In genomic region chr5:32390819-32391591, GRCh38 we compare ENCODE assay signal across 1 cellular context.
TF ChIP-seq lines count a peak whose summit lies in the region.

No MANE protein-coding gene starts in this region.

TF ChIP-seq in K562, 482 proteins besides CTCF, POLR2A, EP300 and RAD21 (continued from another document and continues in another):
- TF ChIP-seq, protein P1, sequence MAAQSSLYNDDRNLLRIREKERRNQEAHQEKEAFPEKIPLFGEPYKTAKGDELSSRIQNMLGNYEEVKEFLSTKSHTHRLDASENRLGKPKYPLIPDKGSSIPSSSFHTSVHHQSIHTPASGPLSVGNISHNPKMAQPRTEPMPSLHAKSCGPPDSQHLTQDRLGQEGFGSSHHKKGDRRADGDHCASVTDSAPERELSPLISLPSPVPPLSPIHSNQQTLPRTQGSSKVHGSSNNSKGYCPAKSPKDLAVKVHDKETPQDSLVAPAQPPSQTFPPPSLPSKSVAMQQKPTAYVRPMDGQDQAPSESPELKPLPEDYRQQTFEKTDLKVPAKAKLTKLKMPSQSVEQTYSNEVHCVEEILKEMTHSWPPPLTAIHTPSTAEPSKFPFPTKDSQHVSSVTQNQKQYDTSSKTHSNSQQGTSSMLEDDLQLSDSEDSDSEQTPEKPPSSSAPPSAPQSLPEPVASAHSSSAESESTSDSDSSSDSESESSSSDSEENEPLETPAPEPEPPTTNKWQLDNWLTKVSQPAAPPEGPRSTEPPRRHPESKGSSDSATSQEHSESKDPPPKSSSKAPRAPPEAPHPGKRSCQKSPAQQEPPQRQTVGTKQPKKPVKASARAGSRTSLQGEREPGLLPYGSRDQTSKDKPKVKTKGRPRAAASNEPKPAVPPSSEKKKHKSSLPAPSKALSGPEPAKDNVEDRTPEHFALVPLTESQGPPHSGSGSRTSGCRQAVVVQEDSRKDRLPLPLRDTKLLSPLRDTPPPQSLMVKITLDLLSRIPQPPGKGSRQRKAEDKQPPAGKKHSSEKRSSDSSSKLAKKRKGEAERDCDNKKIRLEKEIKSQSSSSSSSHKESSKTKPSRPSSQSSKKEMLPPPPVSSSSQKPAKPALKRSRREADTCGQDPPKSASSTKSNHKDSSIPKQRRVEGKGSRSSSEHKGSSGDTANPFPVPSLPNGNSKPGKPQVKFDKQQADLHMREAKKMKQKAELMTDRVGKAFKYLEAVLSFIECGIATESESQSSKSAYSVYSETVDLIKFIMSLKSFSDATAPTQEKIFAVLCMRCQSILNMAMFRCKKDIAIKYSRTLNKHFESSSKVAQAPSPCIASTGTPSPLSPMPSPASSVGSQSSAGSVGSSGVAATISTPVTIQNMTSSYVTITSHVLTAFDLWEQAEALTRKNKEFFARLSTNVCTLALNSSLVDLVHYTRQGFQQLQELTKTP (IDR thresholded peaks at IDR 0.05; ENCODE audit: low read depth in 1 of 2, partially characterized antibody in 2 of 2) = peak in 1 of 2 experiments; percentile 73
- TF ChIP-seq POLR2B (IDR thresholded peaks at IDR 0.05; ENCODE audit: low read depth, partially characterized antibody) (no peak), CEBPG (CRISPR knock-in tag; IDR thresholded peaks at IDR 0.05) (peak; percentile 99), CEBPG (tag; conservative IDR thresholded peaks at IDR 0.05 in 1 of 2, IDR thresholded peaks at IDR 0.05 in 1 of 2) (peak; percentile 100), HDAC8 (tag; IDR thresholded peaks at IDR 0.05) (no peak), SOX6 (IDR thresholded peaks at IDR 0.05) (peak; percentile 95), DIDO1 (tag; IDR thresholded peaks at IDR 0.05; ENCODE audit: low read depth) (no peak), MCM7 (IDR thresholded peaks at IDR 0.05) (no peak), CREB1 (IDR thresholded peaks at IDR 0.05) (no peak), CREB1 (CRISPR knock-in tag; IDR thresholded peaks at IDR 0.05) (no peak), DPF2 (IDR thresholded peaks at IDR 0.05) (peak; percentile 74; the same call in 1 of the 2 replicates), STAT5A (IDR thresholded peaks at IDR 0.05; ENCODE audit: borderline replicate concordance, low read length) (no peak), DMBX1 (CRISPR knock-in tag; IDR thresholded peaks at IDR 0.05; ENCODE audit: borderline replicate concordance) (peak; percentile 68; the same call in 1 of the 2 replicates), TAF1 (IDR thresholded peaks at IDR 0.05; ENCODE audit: control insufficient read depth, extremely low read depth, insufficient read depth, low read length, severe bottlenecking) (no peak), ZEB2 (IDR thresholded peaks at IDR 0.05) (peak; percentile 69; the same call in 1 of the 2 replicates), BRD4 (IDR thresholded peaks at IDR 0.05) (no peak), POLR2H (tag; IDR thresholded peaks at IDR 0.05; ENCODE audit: low read depth) (0 out of 2 replicates have a peak, but pooled peaks have one; percentile 36), SLC30A9 (CRISPR knock-in tag; IDR thresholded peaks at IDR 0.05) (no peak), HDAC2 (IDR thresholded peaks at IDR 0.05) (peak; percentile 73; the same call in 1 of the 2 replicates), MYC (IDR thresholded peaks at IDR 0.05; ENCODE audit: low read depth, low read length) (peak; percentile 17; the same call in 1 of the 2 replicates), MYC (CRISPR knock-in tag; IDR thresholded peaks at IDR 0.05; ENCODE audit: borderline replicate concordance, low read depth) (no peak), RUNX1 (IDR thresholded peaks at IDR 0.05; ENCODE audit: low read depth) (no peak), ATF4 (CRISPR knock-in tag; IDR thresholded peaks at IDR 0.05) (peak; percentile 86), MEIS2 (IDR thresholded peaks at IDR 0.05; ENCODE audit: partially characterized antibody) (peak; percentile 92), ATF7 (IDR thresholded peaks at IDR 0.05) (peak; percentile 89), ZNF644 (tag; IDR thresholded peaks at IDR 0.05; ENCODE audit: low read depth) (0 out of 2 replicates have a peak, but pooled peaks have one; percentile 78), FOS (IDR thresholded peaks at IDR 0.05; ENCODE audit: extremely low read depth, insufficient read length) (peak; percentile 49), ARID2 (IDR thresholded peaks at IDR 0.05) (0 out of 2 replicates have a peak, but pooled peaks have one; percentile 30), YBX1 (IDR thresholded peaks at IDR 0.05) (no peak), ETV5 (CRISPR knock-in tag; IDR thresholded peaks at IDR 0.05; ENCODE audit: low read depth) (0 out of 2 replicates have a peak, but pooled peaks have one; percentile 42), JUN (IDR thresholded peaks at IDR 0.05; ENCODE audit: borderline replicate concordance, low read depth, low read length) (peak; percentile 95), JUN (CRISPR knock-in tag; IDR thresholded peaks at IDR 0.05; ENCODE audit: borderline replicate concordance) (peak; percentile 56; the same call in 1 of the 2 replicates), ZNF589 (CRISPR knock-in tag; IDR thresholded peaks at IDR 0.05; ENCODE audit: low read depth) (peak; percentile 83), ZBTB33 (CRISPR knock-in tag; IDR thresholded peaks at IDR 0.05) (peak; percentile 58; the same call in 1 of the 2 replicates), JUND (IDR thresholded peaks at IDR 0.05; ENCODE audit: borderline replicate concordance, low read depth, low read length) (peak; percentile 95), JUND (tag; IDR thresholded peaks at IDR 0.05; ENCODE audit: borderline replicate concordance, low read depth, low read length) (peak; percentile 91), SMARCC2 (IDR thresholded peaks at IDR 0.05; ENCODE audit: low read depth) (peak; percentile 68; the same call in 1 of the 2 replicates), DDX20 (tag; IDR thresholded peaks at IDR 0.05; ENCODE audit: low read depth) (peak; percentile 45; the same call in 1 of the 2 replicates)
- TF ChIP-seq, protein P2, sequence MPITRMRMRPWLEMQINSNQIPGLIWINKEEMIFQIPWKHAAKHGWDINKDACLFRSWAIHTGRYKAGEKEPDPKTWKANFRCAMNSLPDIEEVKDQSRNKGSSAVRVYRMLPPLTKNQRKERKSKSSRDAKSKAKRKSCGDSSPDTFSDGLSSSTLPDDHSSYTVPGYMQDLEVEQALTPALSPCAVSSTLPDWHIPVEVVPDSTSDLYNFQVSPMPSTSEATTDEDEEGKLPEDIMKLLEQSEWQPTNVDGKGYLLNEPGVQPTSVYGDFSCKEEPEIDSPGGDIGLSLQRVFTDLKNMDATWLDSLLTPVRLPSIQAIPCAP (CRISPR knock-in tag; IDR thresholded peaks at IDR 0.05; ENCODE audit: borderline replicate concordance) = no peak
- TF ChIP-seq, protein P3, sequence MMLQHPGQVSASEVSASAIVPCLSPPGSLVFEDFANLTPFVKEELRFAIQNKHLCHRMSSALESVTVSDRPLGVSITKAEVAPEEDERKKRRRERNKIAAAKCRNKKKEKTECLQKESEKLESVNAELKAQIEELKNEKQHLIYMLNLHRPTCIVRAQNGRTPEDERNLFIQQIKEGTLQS (IDR thresholded peaks at IDR 0.05) = peak; percentile 97
- TF ChIP-seq, protein P3 (CRISPR knock-in tag; conservative IDR thresholded peaks at IDR 0.05) = no peak; the same call in 1 of the 2 replicates
- TF ChIP-seq, protein P4, sequence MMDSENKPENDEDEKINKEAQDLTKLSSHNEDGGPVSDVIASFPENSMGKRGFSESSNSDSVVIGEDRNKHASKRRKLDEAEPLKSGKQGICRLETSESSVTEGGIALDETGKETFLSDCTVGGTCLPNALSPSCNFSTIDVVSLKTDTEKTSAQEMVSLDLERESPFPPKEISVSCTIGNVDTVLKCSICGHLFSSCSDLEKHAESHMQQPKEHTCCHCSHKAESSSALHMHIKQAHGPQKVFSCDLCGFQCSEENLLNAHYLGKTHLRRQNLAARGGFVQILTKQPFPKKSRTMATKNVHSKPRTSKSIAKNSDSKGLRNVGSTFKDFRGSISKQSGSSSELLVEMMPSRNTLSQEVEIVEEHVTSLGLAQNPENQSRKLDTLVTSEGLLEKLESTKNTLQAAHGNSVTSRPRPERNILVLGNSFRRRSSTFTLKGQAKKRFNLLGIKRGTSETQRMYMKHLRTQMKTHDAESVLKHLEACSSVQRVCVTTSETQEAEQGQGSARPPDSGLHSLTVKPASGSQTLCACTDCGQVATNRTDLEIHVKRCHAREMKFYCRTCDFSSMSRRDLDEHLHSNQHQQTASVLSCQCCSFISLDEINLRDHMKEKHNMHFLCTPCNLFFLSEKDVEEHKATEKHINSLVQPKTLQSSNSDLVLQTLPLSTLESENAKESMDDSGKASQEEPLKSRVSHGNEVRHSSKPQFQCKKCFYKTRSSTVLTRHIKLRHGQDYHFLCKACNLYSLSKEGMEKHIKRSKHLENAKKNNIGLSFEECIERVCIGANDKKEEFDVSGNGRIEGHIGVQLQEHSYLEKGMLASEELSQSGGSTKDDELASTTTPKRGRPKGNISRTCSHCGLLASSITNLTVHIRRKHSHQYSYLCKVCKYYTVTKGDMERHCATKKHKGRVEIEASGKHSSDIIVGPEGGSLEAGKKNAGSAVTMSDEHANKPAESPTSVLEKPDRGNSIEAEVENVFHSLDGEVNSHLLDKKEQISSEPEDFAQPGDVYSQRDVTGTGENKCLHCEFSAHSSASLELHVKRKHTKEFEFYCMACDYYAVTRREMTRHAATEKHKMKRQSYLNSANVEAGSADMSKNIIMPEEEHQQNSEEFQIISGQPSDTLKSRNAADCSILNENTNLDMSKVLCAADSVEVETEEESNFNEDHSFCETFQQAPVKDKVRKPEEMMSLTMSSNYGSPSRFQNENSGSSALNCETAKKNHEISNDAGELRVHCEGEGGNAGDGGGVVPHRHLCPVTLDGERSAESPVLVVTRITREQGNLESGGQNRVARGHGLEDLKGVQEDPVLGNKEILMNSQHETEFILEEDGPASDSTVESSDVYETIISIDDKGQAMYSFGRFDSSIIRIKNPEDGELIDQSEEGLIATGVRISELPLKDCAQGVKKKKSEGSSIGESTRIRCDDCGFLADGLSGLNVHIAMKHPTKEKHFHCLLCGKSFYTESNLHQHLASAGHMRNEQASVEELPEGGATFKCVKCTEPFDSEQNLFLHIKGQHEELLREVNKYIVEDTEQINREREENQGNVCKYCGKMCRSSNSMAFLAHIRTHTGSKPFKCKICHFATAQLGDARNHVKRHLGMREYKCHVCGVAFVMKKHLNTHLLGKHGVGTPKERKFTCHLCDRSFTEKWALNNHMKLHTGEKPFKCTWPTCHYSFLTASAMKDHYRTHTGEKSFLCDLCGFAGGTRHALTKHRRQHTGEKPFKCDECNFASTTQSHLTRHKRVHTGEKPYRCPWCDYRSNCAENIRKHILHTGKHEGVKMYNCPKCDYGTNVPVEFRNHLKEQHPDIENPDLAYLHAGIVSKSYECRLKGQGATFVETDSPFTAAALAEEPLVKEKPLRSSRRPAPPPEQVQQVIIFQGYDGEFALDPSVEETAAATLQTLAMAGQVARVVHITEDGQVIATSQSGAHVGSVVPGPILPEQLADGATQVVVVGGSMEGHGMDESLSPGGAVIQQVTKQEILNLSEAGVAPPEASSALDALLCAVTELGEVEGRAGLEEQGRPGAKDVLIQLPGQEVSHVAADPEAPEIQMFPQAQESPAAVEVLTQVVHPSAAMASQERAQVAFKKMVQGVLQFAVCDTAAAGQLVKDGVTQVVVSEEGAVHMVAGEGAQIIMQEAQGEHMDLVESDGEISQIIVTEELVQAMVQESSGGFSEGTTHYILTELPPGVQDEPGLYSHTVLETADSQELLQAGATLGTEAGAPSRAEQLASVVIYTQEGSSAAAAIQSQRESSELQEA (IDR thresholded peaks at IDR 0.05; ENCODE audit: low read depth) = no peak
- TF ChIP-seq, protein P5, sequence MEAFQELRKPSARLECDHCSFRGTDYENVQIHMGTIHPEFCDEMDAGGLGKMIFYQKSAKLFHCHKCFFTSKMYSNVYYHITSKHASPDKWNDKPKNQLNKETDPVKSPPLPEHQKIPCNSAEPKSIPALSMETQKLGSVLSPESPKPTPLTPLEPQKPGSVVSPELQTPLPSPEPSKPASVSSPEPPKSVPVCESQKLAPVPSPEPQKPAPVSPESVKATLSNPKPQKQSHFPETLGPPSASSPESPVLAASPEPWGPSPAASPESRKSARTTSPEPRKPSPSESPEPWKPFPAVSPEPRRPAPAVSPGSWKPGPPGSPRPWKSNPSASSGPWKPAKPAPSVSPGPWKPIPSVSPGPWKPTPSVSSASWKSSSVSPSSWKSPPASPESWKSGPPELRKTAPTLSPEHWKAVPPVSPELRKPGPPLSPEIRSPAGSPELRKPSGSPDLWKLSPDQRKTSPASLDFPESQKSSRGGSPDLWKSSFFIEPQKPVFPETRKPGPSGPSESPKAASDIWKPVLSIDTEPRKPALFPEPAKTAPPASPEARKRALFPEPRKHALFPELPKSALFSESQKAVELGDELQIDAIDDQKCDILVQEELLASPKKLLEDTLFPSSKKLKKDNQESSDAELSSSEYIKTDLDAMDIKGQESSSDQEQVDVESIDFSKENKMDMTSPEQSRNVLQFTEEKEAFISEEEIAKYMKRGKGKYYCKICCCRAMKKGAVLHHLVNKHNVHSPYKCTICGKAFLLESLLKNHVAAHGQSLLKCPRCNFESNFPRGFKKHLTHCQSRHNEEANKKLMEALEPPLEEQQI (IDR thresholded peaks at IDR 0.05) = 0 out of 2 replicates have a peak, but pooled peaks have one; percentile 48
- TF ChIP-seq, protein P6, sequence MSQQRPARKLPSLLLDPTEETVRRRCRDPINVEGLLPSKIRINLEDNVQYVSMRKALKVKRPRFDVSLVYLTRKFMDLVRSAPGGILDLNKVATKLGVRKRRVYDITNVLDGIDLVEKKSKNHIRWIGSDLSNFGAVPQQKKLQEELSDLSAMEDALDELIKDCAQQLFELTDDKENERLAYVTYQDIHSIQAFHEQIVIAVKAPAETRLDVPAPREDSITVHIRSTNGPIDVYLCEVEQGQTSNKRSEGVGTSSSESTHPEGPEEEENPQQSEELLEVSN (IDR thresholded peaks at IDR 0.05; ENCODE audit: borderline replicate concordance in 1 of 2, extremely low read depth in 1 of 2, insufficient read depth in 1 of 2, insufficient read length in 1 of 2, low read depth in 1 of 2, low read length in 1 of 2, poor library complexity in 1 of 2, severe bottlenecking in 1 of 2) = no peak
